18 cellular contexts compared by ENCODE assay signal in genomic region chr4:127668770-127669169, GRCh38.
"Had no signal": no experiment of that assay in that cellular context is flagged by ENCODE, and none has a peak within 500 bp of the region (broad histone marks: within the 10 kb centered on the region; RNA-seq: fewer than 3 reads in every experiment).

No MANE protein-coding gene starts in this region.

- H3K4me1 Mint-ChIP-seq: activated naive CD4-positive, alpha-beta T cell treated with anti-CD3 and anti-CD28 coated beads, Interleukin-2, amount 10 ng/mL, durations not matched to agents 7 days and 5 days; activated naive CD8-positive, alpha-beta T cell treated with anti-CD3 and anti-CD28 coated beads, Interleukin-2, amount 50 U/mL, for 24 hours; naive B cell; stimulated activated memory B cell treated with anti-CD40 and anti-IgM and Interleukin-4, amounts not matched to agents 10 μg/mL and 1 μg/mL and 100 μg/mL, for 72 hours had no signal

- H3K9me3 ChIP-seq: neutrophil, pancreas, spleen had no signal

- DNase-seq: activated CD4-positive, alpha-beta T cell treated with anti-CD3 and anti-CD28 coated beads for 1 hour; activated CD8-positive, alpha-beta memory T cell treated with anti-CD3 and anti-CD28 coated beads for 24 hours; activated CD8-positive, alpha-beta memory T cell treated with anti-CD3 and anti-CD28 coated beads, Interleukin-2, amount 50 U/mL, for 48 hours; activated effector memory CD4-positive, alpha-beta T cell treated with Interleukin-2 at 50 U/mL for 16 hours; activated naive CD4-positive, alpha-beta T cell treated with anti-CD3 and anti-CD28 coated beads, Interleukin-2, amount 10 ng/mL, durations not matched to agents 7 days and 5 days; activated naive CD8-positive, alpha-beta T cell treated with anti-CD3 and anti-CD28 coated beads, Interleukin-2, amount 50 U/mL, for 24 hours; activated T-cell treated with anti-CD3 and anti-CD28 coated beads, Interleukin-2, amount 50 U/mL, for 48 hours; anterior cingulate cortex; dorsolateral prefrontal cortex; naive B cell; pancreas; spleen; stimulated activated CD4-positive, alpha-beta T cell treated with anti-CD3 and anti-CD28 coated beads, Interleukin-4, amount 100 ng/mL, for 4 hours; T-helper 2 cell had no signal

- H3K27ac ChIP-seq: cardiac muscle cell, dorsolateral prefrontal cortex, neutrophil, pancreas, spleen, VCaP had no signal

- H3K36me3 ChIP-seq: cardiac muscle cell, neutrophil, pancreas, spleen had no signal

- H3K27ac Mint-ChIP-seq: activated naive CD4-positive, alpha-beta T cell treated with anti-CD3 and anti-CD28 coated beads, Interleukin-2, amount 10 ng/mL, durations not matched to agents 7 days and 5 days; activated naive CD8-positive, alpha-beta T cell treated with anti-CD3 and anti-CD28 coated beads, Interleukin-2, amount 50 U/mL, for 24 hours; naive B cell; stimulated activated memory B cell treated with anti-CD40 and anti-IgM and Interleukin-4, amounts not matched to agents 10 μg/mL and 1 μg/mL and 100 μg/mL, for 72 hours had no signal

- H3K4me3 ChIP-seq: cardiac muscle cell, dorsolateral prefrontal cortex, pancreas, spleen had no signal

- H3K9me3 Mint-ChIP-seq: activated naive CD4-positive, alpha-beta T cell treated with anti-CD3 and anti-CD28 coated beads, Interleukin-2, amount 10 ng/mL, durations not matched to agents 7 days and 5 days; activated naive CD8-positive, alpha-beta T cell treated with anti-CD3 and anti-CD28 coated beads, Interleukin-2, amount 50 U/mL, for 24 hours; stimulated activated memory B cell treated with anti-CD40 and anti-IgM and Interleukin-4, amounts not matched to agents 10 μg/mL and 1 μg/mL and 100 μg/mL, for 72 hours had no signal

- H3K36me3 Mint-ChIP-seq: activated naive CD4-positive, alpha-beta T cell treated with anti-CD3 and anti-CD28 coated beads, Interleukin-2, amount 10 ng/mL, durations not matched to agents 7 days and 5 days; naive B cell; stimulated activated memory B cell treated with anti-CD40 and anti-IgM and Interleukin-4, amounts not matched to agents 10 μg/mL and 1 μg/mL and 100 μg/mL, for 72 hours had no signal

- H3K27me3 ChIP-seq: cardiac muscle cell, dorsolateral prefrontal cortex, neutrophil, pancreas, spleen had no signal

- H3K4me3 Mint-ChIP-seq: activated naive CD4-positive, alpha-beta T cell treated with anti-CD3 and anti-CD28 coated beads, Interleukin-2, amount 10 ng/mL, durations not matched to agents 7 days and 5 days; activated naive CD8-positive, alpha-beta T cell treated with anti-CD3 and anti-CD28 coated beads, Interleukin-2, amount 50 U/mL, for 24 hours; naive B cell; stimulated activated memory B cell treated with anti-CD40 and anti-IgM and Interleukin-4, amounts not matched to agents 10 μg/mL and 1 μg/mL and 100 μg/mL, for 72 hours had no signal

- H3K4me1 ChIP-seq: pancreas, spleen had no signal

- H3K27me3 Mint-ChIP-seq: activated naive CD4-positive, alpha-beta T cell treated with anti-CD3 and anti-CD28 coated beads, Interleukin-2, amount 10 ng/mL, durations not matched to agents 7 days and 5 days; activated naive CD8-positive, alpha-beta T cell treated with anti-CD3 and anti-CD28 coated beads, Interleukin-2, amount 50 U/mL, for 24 hours; naive B cell; stimulated activated memory B cell treated with anti-CD40 and anti-IgM and Interleukin-4, amounts not matched to agents 10 μg/mL and 1 μg/mL and 100 μg/mL, for 72 hours had no signal
